In genomic region chr10:131829156-131829930, GRCh38 we compare ENCODE assay signal across 1 cellular context.
TF ChIP-seq lines count a peak whose summit lies in the region.

No MANE protein-coding gene starts in this region.

TF ChIP-seq in WTC11, 78 proteins besides CTCF, POLR2A, EP300 and RAD21 (continued from another document):
- TF ChIP-seq, protein P1, sequence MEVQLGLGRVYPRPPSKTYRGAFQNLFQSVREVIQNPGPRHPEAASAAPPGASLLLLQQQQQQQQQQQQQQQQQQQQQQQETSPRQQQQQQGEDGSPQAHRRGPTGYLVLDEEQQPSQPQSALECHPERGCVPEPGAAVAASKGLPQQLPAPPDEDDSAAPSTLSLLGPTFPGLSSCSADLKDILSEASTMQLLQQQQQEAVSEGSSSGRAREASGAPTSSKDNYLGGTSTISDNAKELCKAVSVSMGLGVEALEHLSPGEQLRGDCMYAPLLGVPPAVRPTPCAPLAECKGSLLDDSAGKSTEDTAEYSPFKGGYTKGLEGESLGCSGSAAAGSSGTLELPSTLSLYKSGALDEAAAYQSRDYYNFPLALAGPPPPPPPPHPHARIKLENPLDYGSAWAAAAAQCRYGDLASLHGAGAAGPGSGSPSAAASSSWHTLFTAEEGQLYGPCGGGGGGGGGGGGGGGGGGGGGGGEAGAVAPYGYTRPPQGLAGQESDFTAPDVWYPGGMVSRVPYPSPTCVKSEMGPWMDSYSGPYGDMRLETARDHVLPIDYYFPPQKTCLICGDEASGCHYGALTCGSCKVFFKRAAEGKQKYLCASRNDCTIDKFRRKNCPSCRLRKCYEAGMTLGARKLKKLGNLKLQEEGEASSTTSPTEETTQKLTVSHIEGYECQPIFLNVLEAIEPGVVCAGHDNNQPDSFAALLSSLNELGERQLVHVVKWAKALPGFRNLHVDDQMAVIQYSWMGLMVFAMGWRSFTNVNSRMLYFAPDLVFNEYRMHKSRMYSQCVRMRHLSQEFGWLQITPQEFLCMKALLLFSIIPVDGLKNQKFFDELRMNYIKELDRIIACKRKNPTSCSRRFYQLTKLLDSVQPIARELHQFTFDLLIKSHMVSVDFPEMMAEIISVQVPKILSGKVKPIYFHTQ (CRISPR knock-in tag; IDR thresholded peaks at IDR 0.05) = no peak
- TF ChIP-seq, protein P2, sequence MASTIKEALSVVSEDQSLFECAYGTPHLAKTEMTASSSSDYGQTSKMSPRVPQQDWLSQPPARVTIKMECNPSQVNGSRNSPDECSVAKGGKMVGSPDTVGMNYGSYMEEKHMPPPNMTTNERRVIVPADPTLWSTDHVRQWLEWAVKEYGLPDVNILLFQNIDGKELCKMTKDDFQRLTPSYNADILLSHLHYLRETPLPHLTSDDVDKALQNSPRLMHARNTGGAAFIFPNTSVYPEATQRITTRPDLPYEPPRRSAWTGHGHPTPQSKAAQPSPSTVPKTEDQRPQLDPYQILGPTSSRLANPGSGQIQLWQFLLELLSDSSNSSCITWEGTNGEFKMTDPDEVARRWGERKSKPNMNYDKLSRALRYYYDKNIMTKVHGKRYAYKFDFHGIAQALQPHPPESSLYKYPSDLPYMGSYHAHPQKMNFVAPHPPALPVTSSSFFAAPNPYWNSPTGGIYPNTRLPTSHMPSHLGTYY (CRISPR knock-in tag; IDR thresholded peaks at IDR 0.05) = no peak
- TF ChIP-seq, protein P3, sequence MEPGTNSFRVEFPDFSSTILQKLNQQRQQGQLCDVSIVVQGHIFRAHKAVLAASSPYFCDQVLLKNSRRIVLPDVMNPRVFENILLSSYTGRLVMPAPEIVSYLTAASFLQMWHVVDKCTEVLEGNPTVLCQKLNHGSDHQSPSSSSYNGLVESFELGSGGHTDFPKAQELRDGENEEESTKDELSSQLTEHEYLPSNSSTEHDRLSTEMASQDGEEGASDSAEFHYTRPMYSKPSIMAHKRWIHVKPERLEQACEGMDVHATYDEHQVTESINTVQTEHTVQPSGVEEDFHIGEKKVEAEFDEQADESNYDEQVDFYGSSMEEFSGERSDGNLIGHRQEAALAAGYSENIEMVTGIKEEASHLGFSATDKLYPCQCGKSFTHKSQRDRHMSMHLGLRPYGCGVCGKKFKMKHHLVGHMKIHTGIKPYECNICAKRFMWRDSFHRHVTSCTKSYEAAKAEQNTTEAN (CRISPR knock-in tag; IDR thresholded peaks at IDR 0.05) = no peak
- TF ChIP-seq OVOL2 (CRISPR knock-in tag; IDR thresholded peaks at IDR 0.05; ENCODE audit: borderline replicate concordance) (no peak), TEAD1 (CRISPR knock-in tag; IDR thresholded peaks at IDR 0.05) (no peak), ZNF121 (CRISPR knock-in tag; IDR thresholded peaks at IDR 0.05) (no peak)
- TF ChIP-seq, protein P4, sequence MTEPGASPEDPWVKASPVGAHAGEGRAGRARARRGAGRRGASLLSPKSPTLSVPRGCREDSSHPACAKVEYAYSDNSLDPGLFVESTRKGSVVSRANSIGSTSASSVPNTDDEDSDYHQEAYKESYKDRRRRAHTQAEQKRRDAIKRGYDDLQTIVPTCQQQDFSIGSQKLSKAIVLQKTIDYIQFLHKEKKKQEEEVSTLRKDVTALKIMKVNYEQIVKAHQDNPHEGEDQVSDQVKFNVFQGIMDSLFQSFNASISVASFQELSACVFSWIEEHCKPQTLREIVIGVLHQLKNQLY (CRISPR knock-in tag; IDR thresholded peaks at IDR 0.05) = no peak
- TF ChIP-seq, protein P5, sequence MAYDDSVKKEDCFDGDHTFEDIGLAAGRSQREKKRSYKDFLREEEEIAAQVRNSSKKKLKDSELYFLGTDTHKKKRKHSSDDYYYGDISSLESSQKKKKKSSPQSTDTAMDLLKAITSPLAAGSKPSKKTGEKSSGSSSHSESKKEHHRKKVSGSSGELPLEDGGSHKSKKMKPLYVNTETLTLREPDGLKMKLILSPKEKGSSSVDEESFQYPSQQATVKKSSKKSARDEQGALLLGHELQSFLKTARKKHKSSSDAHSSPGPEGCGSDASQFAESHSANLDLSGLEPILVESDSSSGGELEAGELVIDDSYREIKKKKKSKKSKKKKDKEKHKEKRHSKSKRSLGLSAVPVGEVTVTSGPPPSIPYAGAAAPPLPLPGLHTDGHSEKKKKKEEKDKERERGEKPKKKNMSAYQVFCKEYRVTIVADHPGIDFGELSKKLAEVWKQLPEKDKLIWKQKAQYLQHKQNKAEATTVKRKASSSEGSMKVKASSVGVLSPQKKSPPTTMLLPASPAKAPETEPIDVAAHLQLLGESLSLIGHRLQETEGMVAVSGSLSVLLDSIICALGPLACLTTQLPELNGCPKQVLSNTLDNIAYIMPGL (CRISPR knock-in tag; IDR thresholded peaks at IDR 0.05) = no peak
TF ChIP-seq in WTC11: peak in this region for 0.
